Comparison of ENCODE assay signal across 31 cellular contexts in genomic region chr6:27053738-27054137, GRCh38.
DNase-seq lines count a peak whose midpoint lies in the region; ATAC-seq, FAIRE-seq and TF ChIP-seq lines count a peak whose summit lies in the region.
"Had no signal": no experiment of that assay in that cellular context is flagged by ENCODE, and none has a peak within 500 bp of the region (broad histone marks: within the 10 kb centered on the region; RNA-seq: fewer than 3 reads in every experiment).

No MANE protein-coding gene starts in this region.

- TF ChIP-seq POLR2A in GM12892 (IDR thresholded peaks at IDR 0.05; ENCODE audit: low read depth, low read length), result no peak

- peak; percentile 45 for ATAC-seq in HG03108 (IDR thresholded peaks at IDR 0.05; ENCODE audit: unreplicated experiment)
- ATAC-seq in HG03097 (IDR thresholded peaks at IDR 0.05; ENCODE audit: low FRiP score, unreplicated experiment), result no peak
- ATAC-seq in naive thymus-derived CD8-positive, alpha-beta T cell, result no peak
- ATAC-seq: CD8-positive, alpha-beta T cell; lower lobe of right lung; natural killer cell; PC-3; T-helper 17 cell had no signal

- no peak overlapping the region for H3K27ac ChIP-seq in SJCRH30
- H3K27ac ChIP-seq: lower lobe of right lung, thyroid gland had no signal

- H3K9me3 Mint-ChIP-seq in naive thymus-derived CD8-positive, alpha-beta T cell, result no peaks in the 10 kb centered on the region
- H3K9me3 Mint-ChIP-seq: activated CD4-positive, alpha-beta memory T cell treated with anti-CD3 and anti-CD28 coated beads for 36 hours; CD8-positive, alpha-beta T cell; central memory CD8-positive, alpha-beta T cell; dendritic cell treated with granulocyte-macrophage colony-stimulating factor and Interleukin-4, amounts not matched to agents 40 ng/mL and 50 ng/mL, for 4 days; H9; natural killer cell had no signal

- POLR2A ChIA-PET in naive thymus-derived CD8-positive, alpha-beta T cell (lab: Charles Lee), result interaction anchor here (0.7 kb wide), 1 partner anchor 16 kb away, joined by 5 read pairs; no protein-coding TSS in a partner anchor

- H3K27me3 Mint-ChIP-seq in naive thymus-derived CD8-positive, alpha-beta T cell, result peaks cover 7 to 28% (median 22%) of the 10 kb centered on the region in 5 donors

- H3K36me3 Mint-ChIP-seq in naive thymus-derived CD8-positive, alpha-beta T cell, result no peaks in the 10 kb centered on the region
- H3K36me3 Mint-ChIP-seq: activated CD4-positive, alpha-beta memory T cell treated with anti-CD3 and anti-CD28 coated beads for 36 hours; CD8-positive, alpha-beta T cell; natural killer cell had no signal

- H3K27me3 ChIP-seq in SJCRH30, result no peaks in the 10 kb centered on the region
- H3K27me3 ChIP-seq: thyroid gland had no signal

- peak; percentile 2 for DNase-seq in COLO668 (lab: John Stamatoyannopoulos, UW; ENCODE audit: unreplicated experiment)
- DNase-seq in GM12892 (ENCODE audit: insufficient read length), result no peak
- DNase-seq in epithelial cell of esophagus (ENCODE audit: low read depth), result peak; percentile 45
- no peak for DNase-seq in SJCRH30
- DNase-seq in AG08396 (ENCODE audit: low spot score), result no peak
- no peak for DNase-seq in naive thymus-derived CD8-positive, alpha-beta T cell
- DNase-seq: activated CD4-positive, alpha-beta memory T cell treated with anti-CD3 and anti-CD28 coated beads for 36 hours; activated CD4-positive, CD25-positive, alpha-beta regulatory T cell treated with anti-CD3 and anti-CD28 coated beads, Interleukin-2, amount 50 U/mL, for 72 hours; activated naive CD4-positive, alpha-beta T cell treated with Interleukin-2 at 50 U/mL for 16 hours; CD8-positive, alpha-beta T cell; H9; IMR-90; kidney; lower lobe of right lung; MV-4-11; natural killer cell; NCI-H1436 treated with DMSO at 0.1 percent for 48 hours; NCI-H446 treated with DMSO at 0.1 percent for 48 hours; occipital lobe; PC-3; stimulated activated CD4-positive, alpha-beta T cell treated with anti-CD3 and anti-CD28 coated beads, Interleukin-4, amount 100 ng/mL, for 1 hour; T-helper 17 cell; thyroid gland had no signal

- no peaks in the 10 kb centered on the region for H3K4me1 ChIP-seq in SJCRH30
- H3K4me1 ChIP-seq: lower lobe of right lung, prostate gland, thyroid gland had no signal

- H3K27ac Mint-ChIP-seq in naive thymus-derived CD8-positive, alpha-beta T cell, result no peak overlapping the region
- H3K27ac Mint-ChIP-seq: activated CD4-positive, alpha-beta memory T cell treated with anti-CD3 and anti-CD28 coated beads for 36 hours; B cell; CD8-positive, alpha-beta T cell; dendritic cell treated with granulocyte-macrophage colony-stimulating factor and Interleukin-4, amounts not matched to agents 40 ng/mL and 50 ng/mL, for 4 days; H9; natural killer cell; T-helper 17 cell had no signal

- TF ChIP-seq CTCF in epithelial cell of esophagus (IDR thresholded peaks at IDR 0.05; ENCODE audit: insufficient read depth, low read depth, low read length, missing control alignments), result no peak

- no peaks in the 10 kb centered on the region for H3K36me3 ChIP-seq in SJCRH30
- H3K36me3 ChIP-seq: lower lobe of right lung, prostate gland, thyroid gland had no signal

- no peaks in the 10 kb centered on the region for H3K4me1 Mint-ChIP-seq in naive thymus-derived CD8-positive, alpha-beta T cell
- H3K4me1 Mint-ChIP-seq: B cell; central memory CD8-positive, alpha-beta T cell; natural killer cell had no signal

- H3K4me3 ChIP-seq in epithelial cell of esophagus (ENCODE audit: low read length) (no peak overlapping the region), SJCRH30 (no peak overlapping the region)
- H3K4me3 ChIP-seq: lower lobe of right lung, prostate gland, thyroid gland had no signal

- H3K9me3 ChIP-seq in SJCRH30 (replicated peaks), result no peaks in the 10 kb centered on the region
- H3K9me3 ChIP-seq: lower lobe of right lung, prostate gland, thyroid gland had no signal

- no peak overlapping the region for H3K4me3 Mint-ChIP-seq in naive thymus-derived CD8-positive, alpha-beta T cell
- H3K4me3 Mint-ChIP-seq: activated CD4-positive, alpha-beta memory T cell treated with anti-CD3 and anti-CD28 coated beads for 36 hours; B cell; CD8-positive, alpha-beta T cell; central memory CD8-positive, alpha-beta T cell; dendritic cell treated with granulocyte-macrophage colony-stimulating factor and Interleukin-4, amounts not matched to agents 40 ng/mL and 50 ng/mL, for 4 days; H9; natural killer cell; T-helper 17 cell had no signal

- peak; percentile 71 for FAIRE-seq in GM12892 (lab: Jason Lieb, UNC)
- FAIRE-seq: frontal cortex, G401.6, kidney had no signal

Comparison
In these comparisons a context has a peak if more than half of its experiments do, and no peak if none do; other contexts are left out.
1. DNase-seq: peak in COLO668 (single experiment) and epithelial cell of esophagus (single experiment); none in GM12892 (single experiment), SJCRH30 (0 of 2), AG08396 (single experiment) and naive thymus-derived CD8-positive, alpha-beta T cell (0 of 10).